ENCODE assay signal across 1 cellular context in genomic region chr12:88300931-88301330, GRCh38.
TF ChIP-seq lines count a peak whose summit lies in the region.

No MANE protein-coding gene starts in this region.

TF ChIP-seq in GM23338, 12 proteins besides CTCF, POLR2A, EP300 and RAD21:
- TF ChIP-seq ZNF331 (CRISPR knock-in tag; IDR thresholded peaks at IDR 0.05; ENCODE audit: low read depth) = no peak
- no peak for TF ChIP-seq POLR2AphosphoS5 (IDR thresholded peaks at IDR 0.05; ENCODE audit: low read depth)
- TF ChIP-seq STAT1 (IDR thresholded peaks at IDR 0.05; ENCODE audit: unreplicated experiment) = no peak
- no peak for TF ChIP-seq ZNF114 (CRISPR knock-in tag; IDR thresholded peaks at IDR 0.05)
- TF ChIP-seq EZH2phosphoT487 (IDR thresholded peaks at IDR 0.05; ENCODE audit: unreplicated experiment) = no peak
- no peak for TF ChIP-seq CREB1 (CRISPR knock-in tag; IDR thresholded peaks at IDR 0.05; ENCODE audit: low read depth)
- TF ChIP-seq JUNB (IDR thresholded peaks at IDR 0.05; ENCODE audit: unreplicated experiment) = no peak
- no peak for TF ChIP-seq EZH2 (IDR thresholded peaks at IDR 0.05; ENCODE audit: low read depth, unreplicated experiment)
- no peak for TF ChIP-seq NANOG (IDR thresholded peaks at IDR 0.05; ENCODE audit: borderline replicate concordance)
- TF ChIP-seq ZNF462 (CRISPR knock-in tag; IDR thresholded peaks at IDR 0.05) = no peak
- TF ChIP-seq REST (IDR thresholded peaks at IDR 0.05; ENCODE audit: unreplicated experiment) = no peak
- TF ChIP-seq ETS1 (IDR thresholded peaks at IDR 0.05) = no peak
